Comparison of ENCODE assay signal across 8 cellular contexts in the genomic region with DNA sequence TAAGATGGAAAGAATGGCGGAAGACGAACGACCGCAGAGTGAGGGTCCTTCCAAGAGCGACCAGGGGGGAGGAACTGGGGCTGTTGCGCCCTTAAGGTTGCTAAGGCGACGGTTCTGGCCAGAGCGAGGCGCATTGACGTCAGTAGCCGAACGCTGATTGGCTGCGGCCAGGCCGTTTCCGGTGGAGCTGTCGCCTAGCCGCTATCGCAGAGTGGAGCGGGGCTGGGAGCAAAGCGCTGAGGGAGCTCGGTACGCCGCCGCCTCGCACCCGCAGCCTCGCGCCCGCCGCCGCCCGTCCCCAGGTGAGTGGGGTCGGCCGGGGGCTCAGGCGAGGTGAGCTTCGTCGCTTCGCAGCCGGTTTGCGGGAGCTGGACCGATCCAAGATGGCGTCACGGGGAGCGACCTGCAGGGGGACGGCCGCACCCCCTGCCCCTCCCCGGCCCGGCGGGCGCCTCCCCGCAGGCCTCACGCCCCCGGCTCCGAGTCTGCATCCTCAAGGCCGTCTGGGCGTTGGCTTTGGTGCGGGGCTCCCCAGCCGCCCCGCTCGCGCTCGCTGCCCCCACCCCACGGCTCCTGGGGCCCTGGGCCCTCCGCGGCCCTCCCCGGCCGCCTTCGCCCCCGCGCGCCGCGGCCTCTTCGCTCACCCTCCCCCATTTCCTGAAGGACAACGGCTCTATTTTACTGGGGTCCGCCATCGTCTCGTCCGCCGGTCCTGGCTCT. TPM values are rescaled to one million over a fixed set of nuclear protein-coding genes. Genes with fewer than 3 reads are reported as not detected.
DNase-seq lines count a peak whose midpoint lies in the region; ATAC-seq and TF ChIP-seq lines count a peak whose summit lies in the region.

A gene (plus strand): TSS at position 184 of the 720 bp plus-strand sequence. CDS start 2,970 bp downstream, outside the sequence.

- DNase-seq in AG08395 (ENCODE audit: low spot score) (peak; percentile 97), NCI-H2227 treated with DMSO at 0.1 percent for 48 hours (lab: John Stamatoyannopoulos, UW) (peak; percentile 93), mammary epithelial cell (peak; percentile 93)

- CTCF ChIA-PET in mammary epithelial cell (lab: Charles Lee; ENCODE audit: low non-redundant PET): no interaction called here

- peak within 1 kb of the TSS; percentile 80 for H3K4me3 ChIP-seq in WI38 (ENCODE audit: low read depth, low read length)
- peak within 1 kb of the TSS; percentile 79 to 91 (median 88) for H3K4me3 ChIP-seq in mammary epithelial cell (replicated peaks in 1 of 3; ENCODE audit: insufficient read depth in 1 of 3, low read depth in 2 of 3, low read length in 3 of 3)
- H3K4me3 ChIP-seq in iPS-20b (ENCODE audit: low read length): peak within 1 kb of the TSS; percentile 87
- H3K4me3 ChIP-seq in skeletal muscle tissue (ENCODE audit: low read length in 3 of 3): peak within 1 kb of the TSS; percentile 84 to 97 (median 94)

- H4K20me1 ChIP-seq in mammary epithelial cell (ENCODE audit: insufficient read depth, low read length): peaks cover 2% of the 10 kb centered on the region

- in situ Hi-C loops in GM18951 (cut with MboI; ENCODE audit: low sequenced_read_pairs, unreplicated experiment) (no loop called here), mammary epithelial cell (cut with MboI; ENCODE audit: low sequenced_read_pairs in 2 of 2) (no loop called here)

- peaks cover 51% of the 10 kb centered on the region for H3K79me2 ChIP-seq in mammary epithelial cell (ENCODE audit: insufficient read depth, low read length)

- dilution Hi-C loops in mammary epithelial cell (cut with HindIII; ENCODE audit: low sequenced_read_pairs): no loop called here

- peak; percentile 86 for TF ChIP-seq POLR2A in GM18951 (IDR thresholded peaks at IDR 0.05; ENCODE audit: extremely low read depth, insufficient read depth, insufficient read length)

- H3K27me3 ChIP-seq in mammary epithelial cell (ENCODE audit: insufficient read depth, low read length): no peaks in the 10 kb centered on the region
- no peaks in the 10 kb centered on the region for H3K27me3 ChIP-seq in iPS-20b (ENCODE audit: insufficient read depth, low read length)
- H3K27me3 ChIP-seq in skeletal muscle tissue (ENCODE audit: control insufficient read depth in 3 of 3, insufficient read depth in 3 of 3, low read length in 3 of 3): no peaks in the 10 kb centered on the region

- 3% methylated on average over 13 of the region's 81 CpGs for WGBS in mammary epithelial cell (ENCODE audit: low coverage, missing lambda C conversion rate)

- H3K36me3 ChIP-seq in mammary epithelial cell (ENCODE audit: insufficient read depth, low read length) (peaks cover 9% of the 10 kb centered on the region), iPS-20b (ENCODE audit: insufficient read depth, low read depth, low read length) (peaks cover 27% of the 10 kb centered on the region), skeletal muscle tissue (ENCODE audit: control insufficient read depth in 3 of 3, insufficient read depth in 3 of 3, low read length in 3 of 3) (peaks cover 2 to 7% (median 2%) of the 10 kb centered on the region in 3 donors)

- no peak for TF ChIP-seq CTCF in WI38 (IDR thresholded peaks at IDR 0.05; ENCODE audit: low read depth, low read length)
- peak in 1 of 2 donors; percentile 9 for TF ChIP-seq CTCF in mammary epithelial cell (conservative IDR thresholded peaks at IDR 0.05 in 1 of 2, IDR thresholded peaks at IDR 0.05 in 1 of 2; ENCODE audit: extremely low read depth in 1 of 2, insufficient read depth in 1 of 2, low read depth in 1 of 2, low read length in 2 of 2)

- H3K27ac ChIP-seq in mammary epithelial cell (ENCODE audit: insufficient read depth, low read depth, low read length) (peak within 1 kb of the TSS; percentile 95), iPS-20b (ENCODE audit: low read length) (peak within 1 kb of the TSS; percentile 93), skeletal muscle tissue (ENCODE audit: low read depth, low read length) (peak within 1 kb of the TSS; percentile 97)

- peak within 1 kb of the TSS; percentile 97 for H3K9ac ChIP-seq in mammary epithelial cell (ENCODE audit: insufficient read depth, low read length)
- peak within 1 kb of the TSS; percentile 87 for H3K9ac ChIP-seq in iPS-20b (ENCODE audit: low read depth, low read length)
- H3K9ac ChIP-seq in skeletal muscle tissue (ENCODE audit: low read depth in 1 of 3, low read length in 3 of 3): peak within 1 kb of the TSS; percentile 83 to 98 (median 94)

- peak within 1 kb of the TSS; percentile 93 for H2AFZ ChIP-seq in mammary epithelial cell (ENCODE audit: low read depth, low read length)

- ATAC-seq in HG03175 (IDR thresholded peaks at IDR 0.05; ENCODE audit: unreplicated experiment): peak; percentile 93

- no peaks in the 10 kb centered on the region for H3K9me3 ChIP-seq in mammary epithelial cell (replicated peaks; ENCODE audit: insufficient read depth, low read length)
- peaks cover 5% of the 10 kb centered on the region for H3K9me3 ChIP-seq in iPS-20b (ENCODE audit: insufficient read depth, low read depth, low read length)
- H3K9me3 ChIP-seq in skeletal muscle tissue (ENCODE audit: control insufficient read depth in 3 of 3, low read length in 3 of 3): no peaks in the 10 kb centered on the region

- peak within 1 kb of the TSS; percentile 91 for H3K4me2 ChIP-seq in mammary epithelial cell (ENCODE audit: insufficient read depth, low read depth, low read length)

- intact Hi-C loops in mammary epithelial cell (cut with micrococcal nuclease): loop anchor here (2.0 to 5.0 kb wide), 2 partner anchors 56 to 265 kb away; a partner anchor contains a TSS

- no TSS peak for BruUV-seq in mammary epithelial cell (replicated peaks; lab: Mats Ljungman, UMichigan)

- H3K4me1 ChIP-seq in mammary epithelial cell (ENCODE audit: insufficient read depth, low read length) (peaks cover 33% of the 10 kb centered on the region), iPS-20b (ENCODE audit: insufficient read depth, low read length) (peaks cover 7% of the 10 kb centered on the region; the same call in 1 of the 2 replicates), skeletal muscle tissue (ENCODE audit: control insufficient read depth in 3 of 3, insufficient read depth in 3 of 3, low read length in 3 of 3) (peaks cover 46 to 56% (median 49%) of the 10 kb centered on the region in 3 donors)

RNA-seq across cellular contexts. Expression of the gene that starts here (rescaled TPM):
- total RNA-seq in mammary epithelial cell (100 to 1,000 TPM; 253 to 261 TPM), skeletal muscle tissue (267 TPM)
- 129 TPM for polyA plus RNA-seq in mammary epithelial cell
- 360 TPM for polyA minus RNA-seq in mammary epithelial cell

Comparison
In these comparisons a context has a peak if more than half of its experiments do, and no peak if none do; other contexts are left out.
1. Peak in every context shown above with its lines: DNase-seq, ATAC-seq, H3K4me3 ChIP-seq and H3K27ac ChIP-seq.